In the genomic region with DNA sequence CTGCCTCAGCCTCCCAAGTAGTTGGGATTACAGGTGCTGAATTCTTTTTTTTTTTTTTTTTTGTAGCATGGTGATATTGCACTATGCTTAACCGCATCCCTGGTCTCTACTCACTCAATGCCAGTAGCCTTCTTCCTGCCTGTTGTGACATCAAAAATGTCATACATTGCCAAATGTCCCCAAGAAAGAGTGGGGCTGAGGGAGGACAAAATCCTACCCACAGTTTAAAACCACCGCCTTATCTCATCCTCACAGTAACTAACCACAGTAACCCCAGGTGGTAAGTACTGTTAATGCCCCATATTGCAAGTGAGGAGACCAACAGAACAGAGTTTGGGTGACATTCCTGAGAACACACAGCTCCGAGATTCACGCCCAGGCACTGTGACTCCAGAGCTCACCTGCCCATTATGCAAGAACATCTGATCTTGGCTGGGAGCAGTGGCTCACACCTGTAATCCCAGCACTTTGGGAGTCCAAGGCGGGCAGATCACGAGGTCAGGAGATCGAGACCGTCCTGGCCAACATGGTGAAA, we compare ENCODE assay signal across 1 cellular context.
TF ChIP-seq lines count a peak whose summit lies in the region.

No MANE protein-coding gene starts in this region.

TF ChIP-seq in K562, 482 proteins besides CTCF, POLR2A, EP300 and RAD21 (continued from another document):
- TF ChIP-seq ZNF77 (CRISPR knock-in tag; IDR thresholded peaks at IDR 0.05) (no peak), SRSF1 (IDR thresholded peaks at IDR 0.05; ENCODE audit: low read depth, low read length) (no peak), STAT5B (CRISPR knock-in tag; IDR thresholded peaks at IDR 0.05) (no peak), BRF1 (IDR thresholded peaks at IDR 0.05; ENCODE audit: borderline replicate concordance, extremely low read depth, insufficient read length) (no peak), HDAC1 (IDR thresholded peaks at IDR 0.05) (peak in 1 of 2 experiments; percentile 95; a peak in 2 of 4 replicates), GATAD2A (IDR thresholded peaks at IDR 0.05) (no peak), ZNF197 (CRISPR knock-in tag; IDR thresholded peaks at IDR 0.05; ENCODE audit: low read depth) (no peak; the same call in 1 of the 2 replicates), MTA3 (IDR thresholded peaks at IDR 0.05; ENCODE audit: borderline replicate concordance) (peak; percentile 68), MTF1 (CRISPR knock-in tag; IDR thresholded peaks at IDR 0.05; ENCODE audit: borderline replicate concordance) (no peak), ZNF717 (CRISPR knock-in tag; IDR thresholded peaks at IDR 0.05) (no peak)
- TF ChIP-seq, protein P1, sequence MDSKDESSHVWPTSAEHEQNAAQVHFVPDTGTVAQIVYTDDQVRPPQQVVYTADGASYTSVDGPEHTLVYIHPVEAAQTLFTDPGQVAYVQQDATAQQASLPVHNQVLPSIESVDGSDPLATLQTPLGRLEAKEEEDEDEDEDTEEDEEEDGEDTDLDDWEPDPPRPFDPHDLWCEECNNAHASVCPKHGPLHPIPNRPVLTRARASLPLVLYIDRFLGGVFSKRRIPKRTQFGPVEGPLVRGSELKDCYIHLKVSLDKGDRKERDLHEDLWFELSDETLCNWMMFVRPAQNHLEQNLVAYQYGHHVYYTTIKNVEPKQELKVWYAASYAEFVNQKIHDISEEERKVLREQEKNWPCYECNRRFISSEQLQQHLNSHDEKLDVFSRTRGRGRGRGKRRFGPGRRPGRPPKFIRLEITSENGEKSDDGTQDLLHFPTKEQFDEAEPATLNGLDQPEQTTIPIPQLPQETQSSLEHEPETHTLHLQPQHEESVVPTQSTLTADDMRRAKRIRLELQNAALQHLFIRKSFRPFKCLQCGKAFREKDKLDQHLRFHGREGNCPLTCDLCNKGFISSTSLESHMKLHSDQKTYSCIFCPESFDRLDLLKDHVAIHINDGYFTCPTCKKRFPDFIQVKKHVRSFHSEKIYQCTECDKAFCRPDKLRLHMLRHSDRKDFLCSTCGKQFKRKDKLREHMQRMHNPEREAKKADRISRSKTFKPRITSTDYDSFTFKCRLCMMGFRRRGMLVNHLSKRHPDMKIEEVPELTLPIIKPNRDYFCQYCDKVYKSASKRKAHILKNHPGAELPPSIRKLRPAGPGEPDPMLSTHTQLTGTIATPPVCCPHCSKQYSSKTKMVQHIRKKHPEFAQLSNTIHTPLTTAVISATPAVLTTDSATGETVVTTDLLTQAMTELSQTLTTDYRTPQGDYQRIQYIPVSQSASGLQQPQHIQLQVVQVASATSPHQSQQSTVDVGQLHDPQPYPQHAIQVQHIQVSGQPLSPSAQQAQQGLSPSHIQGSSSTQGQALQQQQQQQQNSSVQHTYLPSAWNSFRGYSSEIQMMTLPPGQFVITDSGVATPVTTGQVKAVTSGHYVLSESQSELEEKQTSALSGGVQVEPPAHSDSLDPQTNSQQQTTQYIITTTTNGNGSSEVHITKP (IDR thresholded peaks at IDR 0.05; ENCODE audit: partially characterized antibody), result no peak
